ENCODE assay signal across 1 cellular context in genomic region chr15:40091861-40092415, GRCh38.
TF ChIP-seq lines count a peak whose summit lies in the region.

No MANE protein-coding gene starts in this region.

TF ChIP-seq in SK-N-SH, 30 proteins besides CTCF, POLR2A, EP300 and RAD21 (continued from another document):
- TF ChIP-seq TEAD4 (IDR thresholded peaks at IDR 0.05; ENCODE audit: borderline replicate concordance, insufficient read depth) (no peak), REST (IDR thresholded peaks at IDR 0.05; ENCODE audit: low read depth, low read length) (no peak)
TF ChIP-seq in SK-N-SH: peak in this region for 0.
